ENCODE assay signal across 1 cellular context in the genomic region with DNA sequence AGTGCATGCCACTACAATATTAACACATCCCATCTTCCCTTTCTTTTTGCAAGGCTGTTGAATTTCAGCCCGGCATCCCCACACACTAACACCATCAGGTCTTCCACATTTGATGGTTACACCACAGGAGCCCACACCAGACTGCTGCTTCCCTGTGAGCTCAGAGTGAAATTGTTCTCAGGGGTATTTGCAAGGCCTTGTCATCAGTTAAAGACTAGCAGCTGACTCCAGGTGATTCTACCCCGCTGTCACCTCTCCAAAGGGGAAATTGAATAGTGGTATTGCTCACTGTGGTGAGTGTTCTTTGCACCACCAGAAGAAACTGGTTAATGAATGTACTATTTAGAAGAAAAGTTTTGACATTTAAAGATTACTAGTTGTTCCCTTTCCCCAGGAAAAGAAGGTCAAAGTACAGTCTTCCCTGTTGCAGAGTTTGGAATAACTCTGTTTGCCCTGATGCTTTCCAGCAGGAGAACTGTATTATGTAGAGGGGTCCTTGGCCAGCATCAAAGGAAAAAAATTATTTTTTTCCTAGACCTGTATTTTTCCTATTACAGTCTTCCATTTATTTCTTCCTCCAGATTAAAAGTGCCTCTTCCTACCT.
TF ChIP-seq lines count a peak whose summit lies in the region.

No MANE protein-coding gene starts in this region.

TF ChIP-seq in WTC11, 78 proteins besides CTCF, POLR2A, EP300 and RAD21 (continued from another document):
- TF ChIP-seq, protein P1, sequence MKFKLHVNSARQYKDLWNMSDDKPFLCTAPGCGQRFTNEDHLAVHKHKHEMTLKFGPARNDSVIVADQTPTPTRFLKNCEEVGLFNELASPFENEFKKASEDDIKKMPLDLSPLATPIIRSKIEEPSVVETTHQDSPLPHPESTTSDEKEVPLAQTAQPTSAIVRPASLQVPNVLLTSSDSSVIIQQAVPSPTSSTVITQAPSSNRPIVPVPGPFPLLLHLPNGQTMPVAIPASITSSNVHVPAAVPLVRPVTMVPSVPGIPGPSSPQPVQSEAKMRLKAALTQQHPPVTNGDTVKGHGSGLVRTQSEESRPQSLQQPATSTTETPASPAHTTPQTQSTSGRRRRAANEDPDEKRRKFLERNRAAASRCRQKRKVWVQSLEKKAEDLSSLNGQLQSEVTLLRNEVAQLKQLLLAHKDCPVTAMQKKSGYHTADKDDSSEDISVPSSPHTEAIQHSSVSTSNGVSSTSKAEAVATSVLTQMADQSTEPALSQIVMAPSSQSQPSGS (CRISPR knock-in tag; IDR thresholded peaks at IDR 0.05; ENCODE audit: borderline replicate concordance, low read depth): no peak
- TF ChIP-seq HMGA2 (CRISPR knock-in tag; IDR thresholded peaks at IDR 0.05): no peak
- TF ChIP-seq, protein P2, sequence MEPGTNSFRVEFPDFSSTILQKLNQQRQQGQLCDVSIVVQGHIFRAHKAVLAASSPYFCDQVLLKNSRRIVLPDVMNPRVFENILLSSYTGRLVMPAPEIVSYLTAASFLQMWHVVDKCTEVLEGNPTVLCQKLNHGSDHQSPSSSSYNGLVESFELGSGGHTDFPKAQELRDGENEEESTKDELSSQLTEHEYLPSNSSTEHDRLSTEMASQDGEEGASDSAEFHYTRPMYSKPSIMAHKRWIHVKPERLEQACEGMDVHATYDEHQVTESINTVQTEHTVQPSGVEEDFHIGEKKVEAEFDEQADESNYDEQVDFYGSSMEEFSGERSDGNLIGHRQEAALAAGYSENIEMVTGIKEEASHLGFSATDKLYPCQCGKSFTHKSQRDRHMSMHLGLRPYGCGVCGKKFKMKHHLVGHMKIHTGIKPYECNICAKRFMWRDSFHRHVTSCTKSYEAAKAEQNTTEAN (CRISPR knock-in tag; IDR thresholded peaks at IDR 0.05): no peak
- TF ChIP-seq ZBTB21 (CRISPR knock-in tag; IDR thresholded peaks at IDR 0.05; ENCODE audit: borderline replicate concordance): no peak
- no peak for TF ChIP-seq NR3C1 (CRISPR knock-in tag; conservative IDR thresholded peaks at IDR 0.05; ENCODE audit: low read depth)
- no peak for TF ChIP-seq ZNF396 (CRISPR knock-in tag; IDR thresholded peaks at IDR 0.05; ENCODE audit: borderline replicate concordance)
- TF ChIP-seq, protein P3, sequence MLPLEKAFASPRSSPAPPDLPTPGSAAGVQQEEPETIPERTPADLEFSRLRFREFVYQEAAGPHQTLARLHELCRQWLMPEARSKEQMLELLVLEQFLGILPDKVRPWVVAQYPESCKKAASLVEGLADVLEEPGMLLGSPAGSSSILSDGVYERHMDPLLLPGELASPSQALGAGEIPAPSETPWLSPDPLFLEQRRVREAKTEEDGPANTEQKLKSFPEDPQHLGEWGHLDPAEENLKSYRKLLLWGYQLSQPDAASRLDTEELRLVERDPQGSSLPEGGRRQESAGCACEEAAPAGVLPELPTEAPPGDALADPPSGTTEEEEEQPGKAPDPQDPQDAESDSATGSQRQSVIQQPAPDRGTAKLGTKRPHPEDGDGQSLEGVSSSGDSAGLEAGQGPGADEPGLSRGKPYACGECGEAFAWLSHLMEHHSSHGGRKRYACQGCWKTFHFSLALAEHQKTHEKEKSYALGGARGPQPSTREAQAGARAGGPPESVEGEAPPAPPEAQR (CRISPR knock-in tag; IDR thresholded peaks at IDR 0.05): no peak
- TF ChIP-seq, protein P4, sequence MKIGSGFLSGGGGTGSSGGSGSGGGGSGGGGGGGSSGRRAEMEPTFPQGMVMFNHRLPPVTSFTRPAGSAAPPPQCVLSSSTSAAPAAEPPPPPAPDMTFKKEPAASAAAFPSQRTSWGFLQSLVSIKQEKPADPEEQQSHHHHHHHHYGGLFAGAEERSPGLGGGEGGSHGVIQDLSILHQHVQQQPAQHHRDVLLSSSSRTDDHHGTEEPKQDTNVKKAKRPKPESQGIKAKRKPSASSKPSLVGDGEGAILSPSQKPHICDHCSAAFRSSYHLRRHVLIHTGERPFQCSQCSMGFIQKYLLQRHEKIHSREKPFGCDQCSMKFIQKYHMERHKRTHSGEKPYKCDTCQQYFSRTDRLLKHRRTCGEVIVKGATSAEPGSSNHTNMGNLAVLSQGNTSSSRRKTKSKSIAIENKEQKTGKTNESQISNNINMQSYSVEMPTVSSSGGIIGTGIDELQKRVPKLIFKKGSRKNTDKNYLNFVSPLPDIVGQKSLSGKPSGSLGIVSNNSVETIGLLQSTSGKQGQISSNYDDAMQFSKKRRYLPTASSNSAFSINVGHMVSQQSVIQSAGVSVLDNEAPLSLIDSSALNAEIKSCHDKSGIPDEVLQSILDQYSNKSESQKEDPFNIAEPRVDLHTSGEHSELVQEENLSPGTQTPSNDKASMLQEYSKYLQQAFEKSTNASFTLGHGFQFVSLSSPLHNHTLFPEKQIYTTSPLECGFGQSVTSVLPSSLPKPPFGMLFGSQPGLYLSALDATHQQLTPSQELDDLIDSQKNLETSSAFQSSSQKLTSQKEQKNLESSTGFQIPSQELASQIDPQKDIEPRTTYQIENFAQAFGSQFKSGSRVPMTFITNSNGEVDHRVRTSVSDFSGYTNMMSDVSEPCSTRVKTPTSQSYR (CRISPR knock-in tag; IDR thresholded peaks at IDR 0.05): no peak
- TF ChIP-seq, protein P5, sequence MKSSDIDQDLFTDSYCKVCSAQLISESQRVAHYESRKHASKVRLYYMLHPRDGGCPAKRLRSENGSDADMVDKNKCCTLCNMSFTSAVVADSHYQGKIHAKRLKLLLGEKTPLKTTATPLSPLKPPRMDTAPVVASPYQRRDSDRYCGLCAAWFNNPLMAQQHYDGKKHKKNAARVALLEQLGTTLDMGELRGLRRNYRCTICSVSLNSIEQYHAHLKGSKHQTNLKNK (CRISPR knock-in tag; IDR thresholded peaks at IDR 0.05): no peak
- no peak for TF ChIP-seq PRRX2 (CRISPR knock-in tag; IDR thresholded peaks at IDR 0.05)
- no peak for TF ChIP-seq ZNF232 (CRISPR knock-in tag; IDR thresholded peaks at IDR 0.05)
- no peak for TF ChIP-seq GTF2I (CRISPR knock-in tag; conservative IDR thresholded peaks at IDR 0.05)
